ENCODE assay signal across 21 cellular contexts in the genomic region with DNA sequence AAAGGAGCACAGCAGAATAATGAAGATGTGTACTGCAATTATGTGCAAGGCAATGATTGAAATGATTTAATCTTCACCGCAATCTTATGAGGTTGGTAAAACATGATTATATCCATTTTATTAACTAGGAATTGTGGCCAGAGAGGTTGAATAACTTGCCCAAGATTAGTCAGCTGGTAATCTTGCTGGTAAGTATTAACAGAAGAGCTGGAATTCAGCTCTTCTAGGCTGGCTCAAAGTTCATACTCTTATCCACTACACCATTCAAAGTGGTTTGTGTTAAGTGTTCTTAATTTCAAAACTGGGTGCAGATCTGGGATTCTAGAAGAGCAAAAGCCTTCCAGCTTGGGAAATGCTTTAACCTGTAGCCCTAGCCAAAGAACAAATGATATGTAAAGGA.
"Had no signal": no experiment of that assay in that cellular context is flagged by ENCODE, and none has a peak within 500 bp of the region (broad histone marks: within the 10 kb centered on the region; RNA-seq: fewer than 3 reads in every experiment).

No MANE protein-coding gene starts in this region.

- H3K9me3 Mint-ChIP-seq: dendritic cell treated with granulocyte-macrophage colony-stimulating factor and Interleukin-4, amounts not matched to agents 40 ng/mL and 50 ng/mL, for 4 days; immature natural killer cell had no signal

- ATAC-seq: foreskin keratinocyte; heart right ventricle; left colon; naive thymus-derived CD8-positive, alpha-beta T cell; pancreas; sciatic nerve had no signal

- H3K27ac Mint-ChIP-seq: dendritic cell treated with granulocyte-macrophage colony-stimulating factor and Interleukin-4, amounts not matched to agents 40 ng/mL and 50 ng/mL, for 4 days; immature natural killer cell; naive thymus-derived CD8-positive, alpha-beta T cell had no signal

- H3K4me3 Mint-ChIP-seq: dendritic cell treated with granulocyte-macrophage colony-stimulating factor and Interleukin-4, amounts not matched to agents 40 ng/mL and 50 ng/mL, for 4 days; immature natural killer cell; naive thymus-derived CD8-positive, alpha-beta T cell; neural crest cell had no signal

- H3K4me3 ChIP-seq: heart right ventricle, pancreas, prostate gland, stomach, thoracic aorta, transverse colon had no signal

- H3K27me3 Mint-ChIP-seq: dendritic cell treated with granulocyte-macrophage colony-stimulating factor and Interleukin-4, amounts not matched to agents 40 ng/mL and 50 ng/mL, for 4 days; naive thymus-derived CD8-positive, alpha-beta T cell had no signal

- DNase-seq: cerebellar nuclear complex; erythroblast; foreskin keratinocyte; heart right ventricle; immature natural killer cell; left colon; mammary epithelial cell; naive thymus-derived CD8-positive, alpha-beta T cell; pancreas; retina; stimulated activated CD4-positive, alpha-beta T cell treated with anti-CD3 and anti-CD28 coated beads, Interleukin-2, amount 100 ng/mL, for 24 hours; stimulated activated CD4-positive, alpha-beta T cell treated with anti-CD3 and anti-CD28 coated beads, Interleukin-4, amount 100 ng/mL, for 4 hours; stimulated activated naive CD4-positive, alpha-beta T cell; stomach; substantia nigra; transverse colon had no signal
